8 cellular contexts compared by ENCODE assay signal in genomic region chr5:169701910-169702451, GRCh38.
DNase-seq lines count a peak whose midpoint lies in the region; ATAC-seq and TF ChIP-seq lines count a peak whose summit lies in the region.

No MANE protein-coding gene starts in this region.

- H3K4me3 Mint-ChIP-seq in CD8-positive, alpha-beta T cell: no peak overlapping the region
- H3K4me3 Mint-ChIP-seq in activated CD8-positive, alpha-beta T cell treated with anti-CD3 and anti-CD28 coated beads, Interleukin-2, amount 10 ng/mL, durations not matched to agents 7 days and 5 days: no peak overlapping the region

- no peaks in the 10 kb centered on the region for H3K27me3 ChIP-seq in CD8-positive, alpha-beta T cell (ENCODE audit: insufficient read depth, low read length)
- peaks cover 0 to 2% (median 0%) of the 10 kb centered on the region in 4 donors for H3K27me3 ChIP-seq in liver (ENCODE audit: control insufficient read depth in 4 of 4, insufficient read depth in 4 of 4, low read length in 3 of 4)

- peak overlapping the region; percentile 5 for H3K27ac Mint-ChIP-seq in CD8-positive, alpha-beta T cell
- no peak overlapping the region for H3K27ac Mint-ChIP-seq in activated CD8-positive, alpha-beta T cell treated with anti-CD3 and anti-CD28 coated beads, Interleukin-2, amount 10 ng/mL, durations not matched to agents 7 days and 5 days

- intact Hi-C loops in CD8-positive, alpha-beta T cell (cut with DNase I, micrococcal nuclease): no loop called here

- H3K36me3 Mint-ChIP-seq in CD8-positive, alpha-beta T cell: peaks cover 94% of the 10 kb centered on the region
- H3K36me3 Mint-ChIP-seq in activated CD8-positive, alpha-beta T cell treated with anti-CD3 and anti-CD28 coated beads, Interleukin-2, amount 10 ng/mL, durations not matched to agents 7 days and 5 days (ENCODE audit: low read depth): peaks cover 74% of the 10 kb centered on the region

- H3K36me3 ChIP-seq in CD8-positive, alpha-beta T cell (ENCODE audit: insufficient read depth, low read length): peaks cover 66% of the 10 kb centered on the region
- no peaks in the 10 kb centered on the region for H3K36me3 ChIP-seq in liver (ENCODE audit: control insufficient read depth in 4 of 4, insufficient read depth in 3 of 4, low read depth in 1 of 4, low read length in 3 of 4)

- no peaks in the 10 kb centered on the region for H3K27me3 Mint-ChIP-seq in CD8-positive, alpha-beta T cell (ENCODE audit: low read depth)
- no peaks in the 10 kb centered on the region for H3K27me3 Mint-ChIP-seq in activated CD8-positive, alpha-beta T cell treated with anti-CD3 and anti-CD28 coated beads, Interleukin-2, amount 10 ng/mL, durations not matched to agents 7 days and 5 days (ENCODE audit: low read depth)

- no peak overlapping the region for H3K9ac ChIP-seq in liver (ENCODE audit: low read depth in 1 of 2, low read length in 2 of 2)

- peak; percentile 58 to 71 for TF ChIP-seq RAD21 in liver (IDR thresholded peaks at IDR 0.05)

- H3K4me1 ChIP-seq in CD8-positive, alpha-beta T cell (ENCODE audit: insufficient read depth, low read length): no peaks in the 10 kb centered on the region
- H3K4me1 ChIP-seq in liver (ENCODE audit: control insufficient read depth in 4 of 4, insufficient read depth in 4 of 4, low read length in 3 of 4): no peaks in the 10 kb centered on the region

- no peak overlapping the region for H3K27ac ChIP-seq in CD8-positive, alpha-beta T cell (ENCODE audit: low read depth, low read length)
- H3K27ac ChIP-seq in liver (ENCODE audit: low read depth in 1 of 2, low read length in 2 of 2): no peak overlapping the region

- POLR2A ChIA-PET in CD8-positive, alpha-beta T cell (lab: Charles Lee): no interaction called here
- POLR2A ChIA-PET in activated CD8-positive, alpha-beta T cell treated with anti-CD3 and anti-CD28 coated beads, Interleukin-2, amount 10 ng/mL, durations not matched to agents 7 days and 5 days (lab: Charles Lee): interaction anchor here (0.7 kb wide), 1 partner anchor 54 kb away, joined by 3 read pairs; no protein-coding TSS in a partner anchor

- ATAC-seq in CD8-positive, alpha-beta T cell: no peak
- ATAC-seq in HG03342 (IDR thresholded peaks at IDR 0.05; ENCODE audit: unreplicated experiment): no peak
- ATAC-seq in GM19467 (IDR thresholded peaks at IDR 0.05; ENCODE audit: unreplicated experiment): no peak
- no peak for ATAC-seq in activated CD8-positive, alpha-beta T cell treated with anti-CD3 and anti-CD28 coated beads, Interleukin-2, amount 10 ng/mL, durations not matched to agents 7 days and 5 days

- TF ChIP-seq CTCF in CD8-positive, alpha-beta T cell (IDR thresholded peaks at IDR 0.05): no peak
- TF ChIP-seq CTCF in liver (IDR thresholded peaks at IDR 0.05; ENCODE audit: low read depth, low read length, missing input control): peak; percentile 21

- H3K4me3 ChIP-seq in CD8-positive, alpha-beta T cell (ENCODE audit: low read depth, low read length): no peak overlapping the region
- no peak overlapping the region for H3K4me3 ChIP-seq in liver (ENCODE audit: low read depth in 1 of 3, low read length in 3 of 3)

- CTCF ChIA-PET in CD8-positive, alpha-beta T cell (lab: Charles Lee): no interaction called here
- CTCF ChIA-PET in activated CD8-positive, alpha-beta T cell treated with anti-CD3 and anti-CD28 coated beads, Interleukin-2, amount 10 ng/mL, durations not matched to agents 7 days and 5 days (lab: Charles Lee): no interaction called here

- 49% methylated on average over 8 of the region's 8 CpGs for WGBS in liver

- H3K9me3 Mint-ChIP-seq in CD8-positive, alpha-beta T cell: no peaks in the 10 kb centered on the region
- no peaks in the 10 kb centered on the region for H3K9me3 Mint-ChIP-seq in activated CD8-positive, alpha-beta T cell treated with anti-CD3 and anti-CD28 coated beads, Interleukin-2, amount 10 ng/mL, durations not matched to agents 7 days and 5 days (ENCODE audit: insufficient read depth)

- no peak for DNase-seq in CD8-positive, alpha-beta T cell
- DNase-seq in HS-5 (ENCODE audit: low read depth): peak; percentile 49
- DNase-seq in astrocyte of the hippocampus (ENCODE audit: low read depth, low spot score): peak; percentile 68
- no peak for DNase-seq in activated CD8-positive, alpha-beta T cell treated with anti-CD3 and anti-CD28 coated beads, Interleukin-2, amount 10 ng/mL, durations not matched to agents 7 days and 5 days
- DNase-seq in NCI-H1436 (lab: John Stamatoyannopoulos, UW): no peak

- no peaks in the 10 kb centered on the region for H3K9me3 ChIP-seq in CD8-positive, alpha-beta T cell (ENCODE audit: low read length)
- H3K9me3 ChIP-seq in liver (ENCODE audit: control insufficient read depth in 4 of 4, low read length in 3 of 4): no peaks in the 10 kb centered on the region

- no peaks in the 10 kb centered on the region for H3K4me1 Mint-ChIP-seq in CD8-positive, alpha-beta T cell (ENCODE audit: low read depth)
- H3K4me1 Mint-ChIP-seq in activated CD8-positive, alpha-beta T cell treated with anti-CD3 and anti-CD28 coated beads, Interleukin-2, amount 10 ng/mL, durations not matched to agents 7 days and 5 days (ENCODE audit: low read depth): no peaks in the 10 kb centered on the region

TF ChIP-seq in liver, 16 proteins besides CTCF, POLR2A, EP300 and RAD21:
- TF ChIP-seq HNF4A (conservative IDR thresholded peaks at IDR 0.05) (no peak), RXRA (IDR thresholded peaks at IDR 0.05) (no peak), FOXA1 (IDR thresholded peaks at IDR 0.05) (no peak), GABPA (IDR thresholded peaks at IDR 0.05 in 1 of 2, conservative IDR thresholded peaks at IDR 0.05 in 1 of 2) (no peak), FOXA2 (IDR thresholded peaks at IDR 0.05) (no peak), JUND (IDR thresholded peaks at IDR 0.05) (no peak), TAF1 (conservative IDR thresholded peaks at IDR 0.05) (no peak), ZBTB33 (IDR thresholded peaks at IDR 0.05) (no peak), NR2F2 (IDR thresholded peaks at IDR 0.05) (no peak), EGR1 (IDR thresholded peaks at IDR 0.05; ENCODE audit: low read depth in 2 of 2) (no peak), SP1 (IDR thresholded peaks at IDR 0.05) (no peak), REST (IDR thresholded peaks at IDR 0.05) (no peak), HNF4G (IDR thresholded peaks at IDR 0.05) (no peak), MAX (IDR thresholded peaks at IDR 0.05) (no peak), YY1 (IDR thresholded peaks at IDR 0.05) (no peak), ATF3 (IDR thresholded peaks at IDR 0.05) (no peak)

Comparison
In these comparisons a context has a peak if more than half of its experiments do, and no peak if none do; other contexts are left out.
1. DNase-seq: peak in HS-5 (single experiment) and astrocyte of the hippocampus (single experiment); none in CD8-positive, alpha-beta T cell (0 of 7), activated CD8-positive, alpha-beta T cell treated with anti-CD3 and anti-CD28 coated beads, Interleukin-2, amount 10 ng/mL, durations not matched to agents 7 days and 5 days (single experiment) and NCI-H1436 (single experiment).